Comparison of ENCODE assay signal across 31 cellular contexts in the genomic region with DNA sequence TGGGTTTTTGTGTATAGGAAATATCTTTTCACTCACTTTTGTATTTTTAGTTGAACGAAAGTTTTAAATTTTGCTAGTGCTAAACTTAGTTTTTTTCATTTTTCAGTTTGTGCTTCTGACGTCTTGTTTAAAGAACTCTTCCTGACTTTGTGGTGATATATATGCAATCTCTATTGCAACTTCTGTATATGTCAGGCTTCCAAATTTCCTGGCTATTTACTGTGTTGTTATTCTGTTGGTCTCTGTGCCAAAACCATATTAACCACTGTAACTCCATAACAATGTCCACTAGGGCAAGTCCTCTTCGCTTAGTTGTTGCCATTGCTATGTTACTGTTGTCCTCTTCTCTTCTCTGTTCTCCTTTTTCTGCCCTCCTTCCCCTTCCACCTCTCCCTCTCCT. TPM values are rescaled to one million over a fixed set of nuclear protein-coding genes. Genes with fewer than 3 reads are reported as not detected.
"Had no signal": no experiment of that assay in that cellular context is flagged by ENCODE, and none has a peak within 500 bp of the region (broad histone marks: within the 10 kb centered on the region; RNA-seq: fewer than 3 reads in every experiment).

No MANE protein-coding gene starts in this region.

- DNase-seq: Kasumi-1, MG63, NCI-H1048, NCI-H1092 treated with DMSO at 0.1 percent for 48 hours, NCI-H1105 treated with DMSO at 0.1 percent for 48 hours, NCI-H1417, NCI-H1436, NCI-H146, NCI-H1694, NCI-H187, NCI-H1930, NCI-H2029 treated with DMSO at 0.1 percent for 48 hours, NCI-H2081 treated with DMSO at 0.1 percent for 48 hours, NCI-H2107, NCI-H2171, NCI-H226, NCI-H446 treated with DMSO at 0.1 percent for 48 hours, NCI-H510A, NCI-H524, NCI-H526, NCI-H69, NCI-H748 treated with DMSO at 0.1 percent for 48 hours, NCI-H82, PC-9, SHP77, SIG-M5, SJCRH30 had no signal

- H2AFZ ChIP-seq: PC-9 had no signal

- H3K4me3 ChIP-seq: MG63, PC-9, SJCRH30, SK-N-MC had no signal

- H3K9me3 ChIP-seq: MG63, SJCRH30 had no signal

- H3K36me3 ChIP-seq: MG63, SJCRH30 had no signal

- H3K4me1 ChIP-seq: SJCRH30 had no signal

- H3K4me2 ChIP-seq: PC-9 had no signal

- H3K27ac ChIP-seq: PC-9, RWPE1, SJCRH30, SK-N-MC had no signal

- ATAC-seq: Panc1, SK-N-SH treated with all-trans-retinoic acid at 6 μM for 48 hours had no signal

RNA-seq across cellular contexts. Expression of a gene that starts 3.2 kb away (rescaled TPM):
- total RNA-seq: SJCRH30 had no signal

RNA-seq across cellular contexts. Expression of a gene that starts 13.4 kb away (rescaled TPM):
- total RNA-seq: SJCRH30 had no signal
